28 cellular contexts compared by ENCODE assay signal in the genomic region with DNA sequence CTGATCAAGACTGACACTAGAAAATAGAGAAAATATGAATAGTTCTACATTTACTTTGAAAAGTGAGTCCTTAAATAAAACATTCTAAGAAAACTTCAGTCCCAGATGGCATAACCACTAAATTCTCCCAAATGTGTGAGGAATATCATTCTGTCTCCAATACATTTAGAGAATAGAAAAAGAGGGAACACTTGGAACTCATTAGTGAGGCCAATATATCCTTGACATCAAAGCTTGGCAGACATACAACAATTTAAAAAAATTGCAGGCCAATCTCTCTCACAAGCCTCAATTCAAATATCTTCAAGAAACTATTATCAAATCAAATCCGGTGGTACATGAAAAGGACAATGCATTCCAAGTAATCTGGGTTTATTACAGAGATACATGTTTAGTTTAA.
"Had no signal": no experiment of that assay in that cellular context is flagged by ENCODE, and none has a peak within 500 bp of the region (broad histone marks: within the 10 kb centered on the region; RNA-seq: fewer than 3 reads in every experiment).

No MANE protein-coding gene starts in this region.

- H3K27ac ChIP-seq: left lung, lower lobe of right lung, neural progenitor cell, neutrophil, right atrium auricular region, right lobe of liver, testis, thyroid gland, transverse colon, upper lobe of left lung, vagina had no signal

- H3K4me3 ChIP-seq: left lung, lower lobe of right lung, neural progenitor cell, right atrium auricular region, right lobe of liver, smooth muscle cell, testis, thyroid gland, transverse colon, upper lobe of left lung, vagina had no signal

- H3K9me3 ChIP-seq: left lung, lower lobe of right lung, neutrophil, right atrium auricular region, right lobe of liver, testis, thyroid gland, transverse colon, upper lobe of left lung, vagina had no signal

- H2AFZ ChIP-seq: neural progenitor cell had no signal

- DNase-seq: hippocampal formation; left colon; left lung; lower lobe of right lung; mammary epithelial cell; mesenchymal stem cell; naive B cell; natural killer cell; nephron progenitor cell; occipital lobe; right lobe of liver; stimulated activated CD4-positive, alpha-beta T cell treated with anti-CD3 and anti-CD28 coated beads, Interleukin-1b, Interleukin-23, amount 100 ng/mL, for 48 hours; stimulated activated CD4-positive, alpha-beta T cell treated with anti-CD3 and anti-CD28 coated beads, Interleukin-2, amount 100 ng/mL, for 48 hours; stimulated activated CD4-positive, alpha-beta T cell treated with anti-CD3 and anti-CD28 coated beads, Interleukin-4, amount 100 ng/mL, for 4 hours; stimulated activated CD8-positive, alpha-beta memory T cell treated with anti-CD3 and anti-CD28 coated beads, Interleukin-4, amount 100 ng/mL, for 48 hours; stimulated activated naive CD4-positive, alpha-beta T cell treated with Interleukin-2 at 50 U/mL for 16 hours; stimulated activated naive CD8-positive, alpha-beta T cell treated with anti-CD3 and anti-CD28 coated beads, Interleukin-15, amount 100 ng/mL, for 72 hours; substantia nigra; testis; thyroid gland; transverse colon; upper lobe of left lung had no signal

- H3K4me2 ChIP-seq: neural progenitor cell, smooth muscle cell had no signal

- H3K9ac ChIP-seq: neural progenitor cell had no signal

- H3K27me3 ChIP-seq: left lung, neural progenitor cell, neutrophil, right atrium auricular region, right lobe of liver, testis, thyroid gland, transverse colon, upper lobe of left lung, vagina had no signal

- H3K36me3 ChIP-seq: left lung, lower lobe of right lung, neural progenitor cell, neutrophil, right atrium auricular region, right lobe of liver, thyroid gland, transverse colon, upper lobe of left lung, vagina had no signal

- H3K4me1 ChIP-seq: lower lobe of right lung, neural progenitor cell, right atrium auricular region, testis, transverse colon, vagina had no signal

- FAIRE-seq: keratinocyte had no signal
